In genomic region chr4:41256740-41257256, GRCh38 we compare ENCODE assay signal across 1 cellular context.
TF ChIP-seq lines count a peak whose summit lies in the region.

Gene UCHL1 (plus strand): TSS chr4:41256928. CDS start chr4:41256977, 49 bp downstream.

TF ChIP-seq in SK-N-SH, 30 proteins besides CTCF, POLR2A, EP300 and RAD21 (continued from another document):
- TF ChIP-seq IRF3 (IDR thresholded peaks at IDR 0.05; ENCODE audit: low read depth, low read length) (0 out of 2 replicates have a peak, but pooled peaks have one; percentile 16), GABPA (IDR thresholded peaks at IDR 0.05; ENCODE audit: low read depth) (no peak), USF1 (IDR thresholded peaks at IDR 0.05; ENCODE audit: borderline replicate concordance, low read depth) (no peak), REST (IDR thresholded peaks at IDR 0.05; ENCODE audit: low read depth, low read length) (peak; percentile 66; the same call in 1 of the 2 replicates), RCOR1 (IDR thresholded peaks at IDR 0.05; ENCODE audit: low read length) (0 out of 2 replicates have a peak, but pooled peaks have one; percentile 24), EZH2phosphoT487 (IDR thresholded peaks at IDR 0.05; ENCODE audit: borderline replicate concordance, low read depth) (no peak), PBX3 (IDR thresholded peaks at IDR 0.05) (0 out of 2 replicates have a peak, but pooled peaks have one; percentile 8), RXRA (IDR thresholded peaks at IDR 0.05; ENCODE audit: borderline replicate concordance, low read depth) (no peak), MXI1 (IDR thresholded peaks at IDR 0.05; ENCODE audit: low read depth, low read length) (peak; percentile 73; the same call in 1 of the 2 replicates), FOXJ3 (CRISPR knock-in tag; IDR thresholded peaks at IDR 0.05) (peak; percentile 9; the same call in 1 of the 2 replicates), YY1 (IDR thresholded peaks at IDR 0.05; ENCODE audit: low read depth) (no peak), RFX5 (IDR thresholded peaks at IDR 0.05; ENCODE audit: low read length) (no peak), SIN3A (IDR thresholded peaks at IDR 0.05; ENCODE audit: borderline replicate concordance, low read depth, low read length) (peak; percentile 87; the same call in 1 of the 2 replicates), FOSL2 (IDR thresholded peaks at IDR 0.05; ENCODE audit: borderline replicate concordance, low read depth) (no peak), MEF2A (IDR thresholded peaks at IDR 0.05; ENCODE audit: borderline replicate concordance, low read depth) (no peak), CHD2 (IDR thresholded peaks at IDR 0.05; ENCODE audit: low read length, partially characterized antibody) (peak; percentile 59), SMC3 (IDR thresholded peaks at IDR 0.05; ENCODE audit: low read depth, low read length) (no peak), TAF1 (IDR thresholded peaks at IDR 0.05; ENCODE audit: borderline replicate concordance, low read depth, low read length) (peak; percentile 99), TCF12 (IDR thresholded peaks at IDR 0.05) (peak; percentile 34; the same call in 1 of the 2 replicates), ELF1 (IDR thresholded peaks at IDR 0.05) (no peak; the same call in 1 of the 2 replicates), TEAD4 (IDR thresholded peaks at IDR 0.05; ENCODE audit: borderline replicate concordance, insufficient read depth) (no peak), ZBTB33 (IDR thresholded peaks at IDR 0.05; ENCODE audit: borderline replicate concordance, low read depth) (no peak)
